ENCODE assay signal across 1 cellular context in the genomic region with DNA sequence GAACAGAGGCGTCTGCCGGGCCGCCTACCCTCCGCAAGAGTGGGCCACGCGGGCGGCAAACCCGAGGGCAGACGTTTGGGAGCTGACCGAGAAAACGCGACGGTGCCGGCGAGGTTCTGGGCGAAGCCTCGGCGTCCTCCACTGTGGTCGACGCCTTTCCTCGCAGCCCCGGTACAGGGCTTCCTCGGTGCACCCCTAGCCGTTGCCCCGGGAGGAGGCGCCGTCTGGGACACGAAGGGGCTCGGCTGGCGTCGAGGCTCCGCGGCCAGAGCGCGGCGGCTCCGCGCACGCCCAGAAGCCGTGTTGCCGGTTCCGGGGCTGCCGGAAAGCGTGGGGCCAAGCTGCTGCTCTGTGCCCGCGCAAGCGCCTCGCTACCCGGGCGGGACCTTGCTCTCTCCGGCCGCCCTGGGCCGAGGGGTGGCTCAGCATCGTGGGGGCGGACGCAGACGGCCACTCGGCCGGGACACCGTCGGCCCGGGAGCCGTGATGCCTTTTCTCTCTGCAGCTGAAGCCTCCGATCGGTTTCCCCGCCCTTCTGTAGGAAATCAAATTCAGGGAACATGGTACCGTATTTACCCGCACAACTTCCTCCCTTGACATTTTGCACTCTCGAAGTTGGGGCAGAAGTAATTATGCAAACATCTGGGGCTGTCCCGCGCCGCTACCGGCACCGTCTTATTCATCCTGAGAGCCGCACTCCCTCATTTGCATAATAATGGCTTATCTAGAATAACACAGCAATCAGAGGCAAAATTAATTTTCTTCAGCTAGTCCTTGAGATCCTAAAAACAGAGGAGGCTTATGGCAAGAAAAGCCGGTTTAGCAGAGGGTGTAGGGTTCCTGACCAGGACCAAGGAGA.
TF ChIP-seq lines count a peak whose summit lies in the region.

No MANE protein-coding gene starts in this region.

TF ChIP-seq in IMR-90, 13 proteins besides CTCF, POLR2A, EP300 and RAD21:
- no peak for TF ChIP-seq FOS (IDR thresholded peaks at IDR 0.05; ENCODE audit: low read depth, low read length)
- TF ChIP-seq MAFK (IDR thresholded peaks at IDR 0.05; ENCODE audit: low read depth, low read length), result no peak
- TF ChIP-seq SMC3 (IDR thresholded peaks at IDR 0.05; ENCODE audit: low read depth, low read length), result no peak
- TF ChIP-seq MAZ (IDR thresholded peaks at IDR 0.05; ENCODE audit: borderline replicate concordance, low read depth, low read length), result no peak
- TF ChIP-seq, protein P1, sequence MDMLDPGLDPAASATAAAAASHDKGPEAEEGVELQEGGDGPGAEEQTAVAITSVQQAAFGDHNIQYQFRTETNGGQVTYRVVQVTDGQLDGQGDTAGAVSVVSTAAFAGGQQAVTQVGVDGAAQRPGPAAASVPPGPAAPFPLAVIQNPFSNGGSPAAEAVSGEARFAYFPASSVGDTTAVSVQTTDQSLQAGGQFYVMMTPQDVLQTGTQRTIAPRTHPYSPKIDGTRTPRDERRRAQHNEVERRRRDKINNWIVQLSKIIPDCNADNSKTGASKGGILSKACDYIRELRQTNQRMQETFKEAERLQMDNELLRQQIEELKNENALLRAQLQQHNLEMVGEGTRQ (IDR thresholded peaks at IDR 0.05; ENCODE audit: low read depth, low read length), result no peak
- TF ChIP-seq, protein P2, sequence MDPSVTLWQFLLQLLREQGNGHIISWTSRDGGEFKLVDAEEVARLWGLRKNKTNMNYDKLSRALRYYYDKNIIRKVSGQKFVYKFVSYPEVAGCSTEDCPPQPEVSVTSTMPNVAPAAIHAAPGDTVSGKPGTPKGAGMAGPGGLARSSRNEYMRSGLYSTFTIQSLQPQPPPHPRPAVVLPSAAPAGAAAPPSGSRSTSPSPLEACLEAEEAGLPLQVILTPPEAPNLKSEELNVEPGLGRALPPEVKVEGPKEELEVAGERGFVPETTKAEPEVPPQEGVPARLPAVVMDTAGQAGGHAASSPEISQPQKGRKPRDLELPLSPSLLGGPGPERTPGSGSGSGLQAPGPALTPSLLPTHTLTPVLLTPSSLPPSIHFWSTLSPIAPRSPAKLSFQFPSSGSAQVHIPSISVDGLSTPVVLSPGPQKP (IDR thresholded peaks at IDR 0.05; ENCODE audit: borderline replicate concordance, low read depth, low read length), result no peak
- TF ChIP-seq CHD1 (IDR thresholded peaks at IDR 0.05; ENCODE audit: low read depth, low read length), result no peak
- TF ChIP-seq NFE2L2 (IDR thresholded peaks at IDR 0.05; ENCODE audit: low read depth, low read length), result no peak
- TF ChIP-seq RCOR1 (IDR thresholded peaks at IDR 0.05; ENCODE audit: insufficient replicate concordance, low read length), result no peak
- no peak for TF ChIP-seq BHLHE40 (IDR thresholded peaks at IDR 0.05; ENCODE audit: low read depth, low read length)
- no peak for TF ChIP-seq MXI1 (IDR thresholded peaks at IDR 0.05; ENCODE audit: borderline replicate concordance, low read depth, low read length)
- TF ChIP-seq RFX5 (IDR thresholded peaks at IDR 0.05; ENCODE audit: low read depth, low read length), result no peak
